Comparison of ENCODE assay signal across 12 cellular contexts in the genomic region with DNA sequence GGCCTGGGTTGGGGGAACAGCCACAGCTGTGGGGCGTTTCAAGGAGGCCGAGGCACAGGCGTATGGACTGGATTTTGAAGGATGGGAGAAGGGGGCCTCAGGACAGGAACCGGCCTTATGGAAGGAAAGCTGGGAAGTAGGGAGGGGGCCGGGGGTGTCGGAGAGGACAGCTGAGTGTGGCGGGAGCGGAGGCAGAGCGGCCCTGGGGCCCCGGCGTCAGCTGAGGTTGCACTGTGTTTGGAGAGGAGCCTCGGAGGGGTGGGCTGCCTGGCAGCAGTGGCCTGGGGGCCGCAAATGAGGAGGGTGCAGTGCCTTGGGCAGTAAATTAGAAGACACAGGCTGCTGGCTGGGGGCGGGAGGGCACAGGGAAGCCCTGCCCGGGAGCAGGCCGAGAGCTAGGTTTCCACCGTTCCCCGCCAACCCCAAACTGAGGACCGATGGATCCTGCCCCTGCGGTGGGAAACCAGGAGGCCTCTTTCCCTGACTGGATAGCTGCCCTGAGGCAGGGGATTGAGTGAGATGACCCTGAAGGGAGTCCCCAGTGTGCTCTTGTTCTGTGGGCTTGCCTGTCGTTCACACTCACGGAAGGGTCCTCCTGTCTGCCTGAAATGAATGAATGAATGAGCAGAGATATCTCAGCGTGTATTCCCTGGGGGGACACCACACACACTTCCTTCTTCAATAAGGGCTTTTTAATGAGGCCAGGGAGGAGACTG. TPM values are rescaled to one million over a fixed set of nuclear protein-coding genes. Genes with fewer than 3 reads are reported as not detected.
DNase-seq lines count a peak whose midpoint lies in the region; ATAC-seq and TF ChIP-seq lines count a peak whose summit lies in the region.
"Had no signal": no experiment of that assay in that cellular context is flagged by ENCODE, and none has a peak within 500 bp of the region (broad histone marks: within the 10 kb centered on the region; RNA-seq: fewer than 3 reads in every experiment).

No MANE protein-coding gene starts in this region.

- ATAC-seq in CD8-positive, alpha-beta T cell: no peak
- ATAC-seq in activated naive CD8-positive, alpha-beta T cell treated with anti-CD3 and anti-CD28 coated beads, Interleukin-2, amount 10 ng/mL, durations not matched to agents 7 days and 5 days (ENCODE audit: low read depth): no peak
- no peak for ATAC-seq in natural killer cell treated with Interleukin-12 subunit alpha and Interleukin-12 subunit beta and Interleukin-15 and Interleukin-18, amount 100 ng/mL, for 72 hours
- ATAC-seq in HG03095 (IDR thresholded peaks at IDR 0.05; ENCODE audit: unreplicated experiment) (no peak), HG02885 (IDR thresholded peaks at IDR 0.05; ENCODE audit: poor library complexity, unreplicated experiment) (no peak)

- POLR2A ChIA-PET in CD8-positive, alpha-beta T cell (lab: Charles Lee): interaction anchor here (1.2 to 2.7 kb wide), 5 partner anchors 18 to 156 kb away, joined by 3 to 19 read pairs (median 6); no protein-coding TSS in a partner anchor
- POLR2A ChIA-PET in activated naive CD8-positive, alpha-beta T cell treated with anti-CD3 and anti-CD28 coated beads, Interleukin-2, amount 10 ng/mL, durations not matched to agents 7 days and 5 days (lab: Charles Lee): interaction anchor here (0.6 to 11.9 kb wide), 6 partner anchors 21 to 157 kb away, joined by 3 to 244 read pairs (median 40); partner anchors contain the start of genes FOXJ1 and UBALD2

- peak overlapping the region; percentile 49 for H3K27ac Mint-ChIP-seq in CD8-positive, alpha-beta T cell
- peak overlapping the region; percentile 78 for H3K27ac Mint-ChIP-seq in activated naive CD8-positive, alpha-beta T cell treated with anti-CD3 and anti-CD28 coated beads, Interleukin-2, amount 10 ng/mL, durations not matched to agents 7 days and 5 days
- peak overlapping the region; percentile 34 to 65 for H3K27ac Mint-ChIP-seq in natural killer cell treated with Interleukin-12 subunit alpha and Interleukin-12 subunit beta and Interleukin-15 and Interleukin-18, amount 100 ng/mL, for 72 hours

- H3K36me3 Mint-ChIP-seq in CD8-positive, alpha-beta T cell: no peaks in the 10 kb centered on the region
- no peaks in the 10 kb centered on the region for H3K36me3 Mint-ChIP-seq in activated naive CD8-positive, alpha-beta T cell treated with anti-CD3 and anti-CD28 coated beads, Interleukin-2, amount 10 ng/mL, durations not matched to agents 7 days and 5 days
- no peaks in the 10 kb centered on the region for H3K36me3 Mint-ChIP-seq in natural killer cell treated with Interleukin-12 subunit alpha and Interleukin-12 subunit beta and Interleukin-15 and Interleukin-18, amount 100 ng/mL, for 72 hours

- no peaks in the 10 kb centered on the region for H3K36me3 ChIP-seq in CD8-positive, alpha-beta T cell (ENCODE audit: insufficient read depth, low read length)
- H3K36me3 ChIP-seq: heart right ventricle, uterus had no signal

- H3K27me3 ChIP-seq in CD8-positive, alpha-beta T cell (ENCODE audit: insufficient read depth, low read length): no peaks in the 10 kb centered on the region
- H3K27me3 ChIP-seq: heart right ventricle, uterus had no signal

- no peak overlapping the region for H3K4me3 ChIP-seq in CD8-positive, alpha-beta T cell (ENCODE audit: low read depth, low read length)

- TF ChIP-seq CTCF in CD8-positive, alpha-beta T cell (IDR thresholded peaks at IDR 0.05): no peak
- TF ChIP-seq CTCF in GM13977 (IDR thresholded peaks at IDR 0.05; ENCODE audit: extremely low read depth, insufficient read depth, missing control alignments): no peak

- no peaks in the 10 kb centered on the region for H3K27me3 Mint-ChIP-seq in CD8-positive, alpha-beta T cell (ENCODE audit: low read depth)
- H3K27me3 Mint-ChIP-seq in activated naive CD8-positive, alpha-beta T cell treated with anti-CD3 and anti-CD28 coated beads, Interleukin-2, amount 10 ng/mL, durations not matched to agents 7 days and 5 days: no peaks in the 10 kb centered on the region
- H3K27me3 Mint-ChIP-seq in natural killer cell treated with Interleukin-12 subunit alpha and Interleukin-12 subunit beta and Interleukin-15 and Interleukin-18, amount 100 ng/mL, for 72 hours: no peaks in the 10 kb centered on the region

- intact Hi-C loops in CD8-positive, alpha-beta T cell (cut with DNase I, micrococcal nuclease): loop anchor here (1.0 to 10.0 kb wide), 3 partner anchors 18 to 272 kb away; no protein-coding TSS in a partner anchor

- H3K4me1 Mint-ChIP-seq in CD8-positive, alpha-beta T cell (ENCODE audit: low read depth): peaks cover 24% of the 10 kb centered on the region
- H3K4me1 Mint-ChIP-seq in activated naive CD8-positive, alpha-beta T cell treated with anti-CD3 and anti-CD28 coated beads, Interleukin-2, amount 10 ng/mL, durations not matched to agents 7 days and 5 days: peaks cover 30% of the 10 kb centered on the region
- peaks cover 6 to 14% of the 10 kb centered on the region in 2 donors for H3K4me1 Mint-ChIP-seq in natural killer cell treated with Interleukin-12 subunit alpha and Interleukin-12 subunit beta and Interleukin-15 and Interleukin-18, amount 100 ng/mL, for 72 hours (ENCODE audit: low read depth in 2 of 2)

- in situ Hi-C loops in GM13977 (cut with MboI; ENCODE audit: low pct_unique_long_range_greater_than_20kb, low sequenced_read_pairs, unreplicated experiment): no loop called here

- peaks cover 38% of the 10 kb centered on the region for H3K4me1 ChIP-seq in CD8-positive, alpha-beta T cell (ENCODE audit: insufficient read depth, low read length)
- H3K4me1 ChIP-seq: uterus had no signal

- H3K9me3 Mint-ChIP-seq in CD8-positive, alpha-beta T cell: no peaks in the 10 kb centered on the region
- no peaks in the 10 kb centered on the region for H3K9me3 Mint-ChIP-seq in activated naive CD8-positive, alpha-beta T cell treated with anti-CD3 and anti-CD28 coated beads, Interleukin-2, amount 10 ng/mL, durations not matched to agents 7 days and 5 days
- H3K9me3 Mint-ChIP-seq in natural killer cell treated with Interleukin-12 subunit alpha and Interleukin-12 subunit beta and Interleukin-15 and Interleukin-18, amount 100 ng/mL, for 72 hours: no peaks in the 10 kb centered on the region

- no peak overlapping the region for H3K27ac ChIP-seq in CD8-positive, alpha-beta T cell (ENCODE audit: low read depth, low read length)
- H3K27ac ChIP-seq: uterus had no signal

- no peak for DNase-seq in CD8-positive, alpha-beta T cell
- peak; percentile 31 for DNase-seq in GM13977 (ENCODE audit: low spot score)
- DNase-seq in activated naive CD8-positive, alpha-beta T cell treated with anti-CD3 and anti-CD28 coated beads, Interleukin-2, amount 10 ng/mL, durations not matched to agents 7 days and 5 days: no peak
- no peak for DNase-seq in natural killer cell treated with Interleukin-12 subunit alpha and Interleukin-12 subunit beta and Interleukin-15 and Interleukin-18, amount 100 ng/mL, for 72 hours (ENCODE audit: low spot score)
- DNase-seq in activated CD4-positive, CD25-positive, alpha-beta regulatory T cell treated with anti-CD3 and anti-CD28 coated beads, Interleukin-2, amount 50 U/mL, for 72 hours: no peak
- DNase-seq in NCI-H345 treated with DMSO at 0.1 percent for 48 hours (lab: John Stamatoyannopoulos, UW; ENCODE audit: unreplicated experiment): no peak
- DNase-seq: NCI-H2081 had no signal

- CTCF ChIA-PET in CD8-positive, alpha-beta T cell (lab: Charles Lee): interaction anchor here (1.1 to 11.4 kb wide), 8 partner anchors 11 to 158 kb away, joined by 3 to 262 read pairs (median 28); partner anchors contain the start of genes FOXJ1 and UBALD2

- peak overlapping the region; percentile 37 for H3K4me3 Mint-ChIP-seq in CD8-positive, alpha-beta T cell
- peak overlapping the region; percentile 49 for H3K4me3 Mint-ChIP-seq in activated naive CD8-positive, alpha-beta T cell treated with anti-CD3 and anti-CD28 coated beads, Interleukin-2, amount 10 ng/mL, durations not matched to agents 7 days and 5 days
- peak overlapping the region; percentile 47 for H3K4me3 Mint-ChIP-seq in natural killer cell treated with Interleukin-12 subunit alpha and Interleukin-12 subunit beta and Interleukin-15 and Interleukin-18, amount 100 ng/mL, for 72 hours

- no peaks in the 10 kb centered on the region for H3K9me3 ChIP-seq in CD8-positive, alpha-beta T cell (ENCODE audit: low read length)
- H3K9me3 ChIP-seq: heart right ventricle, uterus had no signal

RNA-seq across cellular contexts. Expression of gene FOXJ1, which starts 18.5 kb away (rescaled TPM):
- 1 to 10 TPM; 2.2 to 2.7 TPM for total RNA-seq in CD8-positive, alpha-beta T cell
- 1 to 10 TPM; 5.4 to 5.8 TPM for total RNA-seq in activated naive CD8-positive, alpha-beta T cell treated with anti-CD3 and anti-CD28 coated beads, Interleukin-2, amount 10 ng/mL, durations not matched to agents 7 days and 5 days
- under 1 TPM; 0.48 to 0.95 TPM for total RNA-seq in natural killer cell treated with Interleukin-12 subunit alpha and Interleukin-12 subunit beta and Interleukin-15 and Interleukin-18, amount 100 ng/mL, for 72 hours
- total RNA-seq: heart right ventricle, OCI-LY7 had no signal

RNA-seq across cellular contexts. Expression of gene EXOC7, which starts 19.0 kb away (rescaled TPM):
- total RNA-seq in CD8-positive, alpha-beta T cell: 100 to 1,000 TPM in 1 of 2 experiments, 10 to 100 TPM in 1; 97.3 to 101 TPM
- total RNA-seq in activated naive CD8-positive, alpha-beta T cell treated with anti-CD3 and anti-CD28 coated beads, Interleukin-2, amount 10 ng/mL, durations not matched to agents 7 days and 5 days: 100 to 1,000 TPM; 163 to 164 TPM
- total RNA-seq in natural killer cell treated with Interleukin-12 subunit alpha and Interleukin-12 subunit beta and Interleukin-15 and Interleukin-18, amount 100 ng/mL, for 72 hours: 100 to 1,000 TPM; 134 to 163 TPM

RNA-seq across cellular contexts. Expression of gene ZACN, which starts 43.6 kb away (rescaled TPM):
- total RNA-seq in CD8-positive, alpha-beta T cell: 1 to 10 TPM; 1.2 to 2.0 TPM
- not detected for total RNA-seq in activated naive CD8-positive, alpha-beta T cell treated with anti-CD3 and anti-CD28 coated beads, Interleukin-2, amount 10 ng/mL, durations not matched to agents 7 days and 5 days
- total RNA-seq in natural killer cell treated with Interleukin-12 subunit alpha and Interleukin-12 subunit beta and Interleukin-15 and Interleukin-18, amount 100 ng/mL, for 72 hours: 1 to 10 TPM in 1 of 2 donors, under 1 TPM in 1; 0.52 to 1.4 TPM
- total RNA-seq: heart right ventricle, uterus had no signal

RNA-seq across cellular contexts. Expression of gene GALR2, which starts 48.0 kb away (rescaled TPM):
- total RNA-seq in CD8-positive, alpha-beta T cell: 1 to 10 TPM; 1.7 to 2.4 TPM
- not detected for total RNA-seq in activated naive CD8-positive, alpha-beta T cell treated with anti-CD3 and anti-CD28 coated beads, Interleukin-2, amount 10 ng/mL, durations not matched to agents 7 days and 5 days
- under 1 TPM; 0.21 to 0.75 TPM for total RNA-seq in natural killer cell treated with Interleukin-12 subunit alpha and Interleukin-12 subunit beta and Interleukin-15 and Interleukin-18, amount 100 ng/mL, for 72 hours
- total RNA-seq: heart right ventricle, uterus had no signal

RNA-seq across cellular contexts. Expression of gene SRP68, which starts 50.3 kb away (rescaled TPM):
- total RNA-seq in CD8-positive, alpha-beta T cell: 10 to 100 TPM; 93.6 to 99.9 TPM
- 10 to 100 TPM; 81.6 to 83.0 TPM for total RNA-seq in activated naive CD8-positive, alpha-beta T cell treated with anti-CD3 and anti-CD28 coated beads, Interleukin-2, amount 10 ng/mL, durations not matched to agents 7 days and 5 days
- 10 to 100 TPM; 96.2 to 98.4 TPM for total RNA-seq in natural killer cell treated with Interleukin-12 subunit alpha and Interleukin-12 subunit beta and Interleukin-15 and Interleukin-18, amount 100 ng/mL, for 72 hours
